Comparison of ENCODE assay signal across 1 cellular context in the genomic region with DNA sequence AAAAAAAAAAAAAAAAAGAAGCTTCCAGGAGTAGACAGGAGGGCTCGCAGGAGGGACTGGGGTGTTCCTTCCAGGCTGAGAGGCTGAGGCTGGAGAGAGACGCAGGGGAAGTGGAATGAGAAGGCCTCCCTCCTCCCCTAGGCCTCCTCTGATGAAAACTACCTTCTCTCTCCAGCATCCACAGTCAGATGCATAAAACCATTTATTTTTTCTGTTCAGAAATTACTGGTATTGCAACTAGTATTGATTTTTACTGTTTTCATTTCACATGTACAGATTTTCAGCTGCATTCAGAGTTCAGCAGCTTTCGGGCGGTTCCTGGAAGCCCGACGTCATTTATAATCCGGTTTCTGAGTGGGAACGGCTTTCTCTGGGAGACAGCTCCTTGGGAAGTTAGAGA.
TF ChIP-seq lines count a peak whose summit lies in the region.

No MANE protein-coding gene starts in this region.

TF ChIP-seq in WTC11, 78 proteins besides CTCF, POLR2A, EP300 and RAD21 (continued from another document):
- no peak for TF ChIP-seq ZSCAN18 (CRISPR knock-in tag; IDR thresholded peaks at IDR 0.05)
